28 cellular contexts compared by ENCODE assay signal in genomic region chr3:126531051-126531330, GRCh38. TPM values are rescaled to one million over a fixed set of nuclear protein-coding genes. Genes with fewer than 3 reads are reported as not detected.
"Had no signal": no experiment of that assay in that cellular context is flagged by ENCODE, and none has a peak within 500 bp of the region (broad histone marks: within the 10 kb centered on the region; RNA-seq: fewer than 3 reads in every experiment).

No MANE protein-coding gene starts in this region.

- DNase-seq: activated CD4-positive, alpha-beta T cell treated with anti-CD3 and anti-CD28 coated beads, Interleukin-2, amount 10 ng/mL, durations not matched to agents 7 days and 5 days; activated CD4-positive, CD25-positive, alpha-beta regulatory T cell treated with anti-CD3 and anti-CD28 coated beads, Interleukin-2, amount 50 U/mL, for 72 hours; activated CD8-positive, alpha-beta memory T cell treated with anti-CD3 and anti-CD28 coated beads, Interleukin-2, amount 10 ng/mL, durations not matched to agents 7 days and 5 days; activated CD8-positive, alpha-beta T cell treated with anti-CD3 and anti-CD28 coated beads for 36 hours; activated gamma-delta T cell treated with Interleukin-2 at 50 U/mL for 16 hours; activated T-cell treated with anti-CD3 and anti-CD28 coated beads for 4 hours; brain microvascular endothelial cell; colonic mucosa; heart right ventricle; left colon; midbrain; stimulated activated CD4-positive, alpha-beta T cell treated with anti-CD3 and anti-CD28 coated beads, Interleukin-12 subunit alpha, Interleukin-12 subunit beta, amount 100 ng/mL, for 4 hours; stimulated activated CD4-positive, alpha-beta T cell treated with anti-CD3 and anti-CD28 coated beads, Interleukin-4, amount 100 ng/mL, for 4 hours; T-helper 1 cell; thyroid gland; WERI-Rb-1 had no signal

- ATAC-seq: activated CD8-positive, alpha-beta memory T cell treated with anti-CD3 and anti-CD28 coated beads, Interleukin-2, amount 10 ng/mL, durations not matched to agents 7 days and 5 days; activated CD8-positive, alpha-beta T cell treated with anti-CD3 and anti-CD28 coated beads for 36 hours; activated naive CD4-positive, alpha-beta T cell treated with anti-CD3 and anti-CD28 coated beads, Interleukin-2, amount 50 U/mL, for 72 hours had no signal

- H2AFZ ChIP-seq: parathyroid adenoma had no signal

- H3K4me1 ChIP-seq: ascending aorta, colonic mucosa, parathyroid adenoma, thyroid gland had no signal

- H3K4me1 Mint-ChIP-seq: activated CD8-positive, alpha-beta memory T cell treated with anti-CD3 and anti-CD28 coated beads, Interleukin-2, amount 10 ng/mL, durations not matched to agents 7 days and 5 days; central memory CD8-positive, alpha-beta T cell had no signal

- H3K36me3 Mint-ChIP-seq: activated CD8-positive, alpha-beta memory T cell treated with anti-CD3 and anti-CD28 coated beads, Interleukin-2, amount 10 ng/mL, durations not matched to agents 7 days and 5 days; activated naive CD4-positive, alpha-beta T cell treated with anti-CD3 and anti-CD28 coated beads, Interleukin-2, amount 50 U/mL, for 72 hours; natural killer cell treated with Interleukin-12 subunit alpha and Interleukin-12 subunit beta and Interleukin-15 and Interleukin-18, amount 100 ng/mL, for 72 hours had no signal

- H3K4me3 ChIP-seq: adrenal gland, ascending aorta, colonic mucosa, heart right ventricle, thyroid gland had no signal

- H3K9me3 Mint-ChIP-seq: activated CD4-positive, alpha-beta T cell treated with anti-CD3 and anti-CD28 coated beads, Interleukin-2, amount 10 ng/mL, durations not matched to agents 7 days and 5 days; activated CD8-positive, alpha-beta T cell treated with anti-CD3 and anti-CD28 coated beads for 36 hours; activated naive CD4-positive, alpha-beta T cell treated with anti-CD3 and anti-CD28 coated beads, Interleukin-2, amount 50 U/mL, for 72 hours; activated T-helper 1 cell treated with anti-CD3 and anti-CD28 coated beads, Interleukin-12 subunit alpha, Interleukin-12 subunit beta, Interleukin-2, Interleukin-4 antibody, amounts not matched to agents 30 ng/mL and 10 ng/mL and 1 ng/mL, durations not matched to agents 14 hours and 24 hours and 36 hours; central memory CD8-positive, alpha-beta T cell; natural killer cell treated with Interleukin-12 subunit alpha and Interleukin-12 subunit beta and Interleukin-15 and Interleukin-18, amount 100 ng/mL, for 72 hours; stimulated activated naive CD8-positive, alpha-beta T cell treated with anti-CD3 and anti-CD28 coated beads, Interleukin-15, Interleukin-2, amounts not matched to agents 100 ng/mL and 50 ng/mL, for 24 hours had no signal

- H3K4me3 Mint-ChIP-seq: activated CD4-positive, alpha-beta T cell treated with anti-CD3 and anti-CD28 coated beads, Interleukin-2, amount 10 ng/mL, durations not matched to agents 7 days and 5 days; activated CD8-positive, alpha-beta memory T cell treated with anti-CD3 and anti-CD28 coated beads, Interleukin-2, amount 10 ng/mL, durations not matched to agents 7 days and 5 days; activated CD8-positive, alpha-beta T cell treated with anti-CD3 and anti-CD28 coated beads for 36 hours; activated T-helper 1 cell treated with anti-CD3 and anti-CD28 coated beads, Interleukin-12 subunit alpha, Interleukin-12 subunit beta, Interleukin-2, Interleukin-4 antibody, amounts not matched to agents 30 ng/mL and 10 ng/mL and 1 ng/mL, durations not matched to agents 14 hours and 24 hours and 36 hours; central memory CD8-positive, alpha-beta T cell; stimulated activated naive CD8-positive, alpha-beta T cell treated with anti-CD3 and anti-CD28 coated beads, Interleukin-15, Interleukin-2, amounts not matched to agents 100 ng/mL and 50 ng/mL, for 24 hours had no signal

- H3K27me3 ChIP-seq: adrenal gland, ascending aorta, colonic mucosa, heart right ventricle, thyroid gland had no signal

- H3K36me3 ChIP-seq: adrenal gland, ascending aorta, brain microvascular endothelial cell, colonic mucosa, heart right ventricle, thyroid gland, WERI-Rb-1 had no signal

- H3K27ac ChIP-seq: ascending aorta, brain microvascular endothelial cell, colonic mucosa, parathyroid adenoma, thyroid gland, WERI-Rb-1 had no signal

- H3K9ac ChIP-seq: parathyroid adenoma had no signal

- H3K27ac Mint-ChIP-seq: activated CD8-positive, alpha-beta memory T cell treated with anti-CD3 and anti-CD28 coated beads, Interleukin-2, amount 10 ng/mL, durations not matched to agents 7 days and 5 days; activated CD8-positive, alpha-beta T cell treated with anti-CD3 and anti-CD28 coated beads for 36 hours; activated naive CD4-positive, alpha-beta T cell treated with anti-CD3 and anti-CD28 coated beads, Interleukin-2, amount 50 U/mL, for 72 hours; activated T-helper 1 cell treated with anti-CD3 and anti-CD28 coated beads, Interleukin-12 subunit alpha, Interleukin-12 subunit beta, Interleukin-2, Interleukin-4 antibody, amounts not matched to agents 30 ng/mL and 10 ng/mL and 1 ng/mL, durations not matched to agents 14 hours and 24 hours and 36 hours; stimulated activated naive CD8-positive, alpha-beta T cell treated with anti-CD3 and anti-CD28 coated beads, Interleukin-15, Interleukin-2, amounts not matched to agents 100 ng/mL and 50 ng/mL, for 24 hours had no signal

- H3K9me3 ChIP-seq: adrenal gland, ascending aorta, colonic mucosa, heart right ventricle, thyroid gland had no signal

RNA-seq across cellular contexts. Expression of gene CHST13, which starts 7.0 kb away (rescaled TPM):
- total RNA-seq: activated CD4-positive, alpha-beta T cell treated with anti-CD3 and anti-CD28 coated beads, Interleukin-2, amount 10 ng/mL, durations not matched to agents 7 days and 5 days; activated CD8-positive, alpha-beta memory T cell treated with anti-CD3 and anti-CD28 coated beads, Interleukin-2, amount 10 ng/mL, durations not matched to agents 7 days and 5 days; activated CD8-positive, alpha-beta T cell treated with anti-CD3 and anti-CD28 coated beads for 36 hours; activated naive CD4-positive, alpha-beta T cell treated with anti-CD3 and anti-CD28 coated beads, Interleukin-2, amount 50 U/mL, for 72 hours; activated T-helper 1 cell treated with anti-CD3 and anti-CD28 coated beads, Interleukin-12 subunit alpha, Interleukin-12 subunit beta, Interleukin-2, Interleukin-4 antibody, amounts not matched to agents 30 ng/mL and 10 ng/mL and 1 ng/mL, durations not matched to agents 14 hours and 24 hours and 36 hours; ascending aorta; fibroblast of villous mesenchyme had no signal
- polyA plus RNA-seq: keratinocyte had no signal

RNA-seq across cellular contexts. Expression of gene UROC1, which starts 13.4 kb away (rescaled TPM):
- total RNA-seq: activated CD4-positive, alpha-beta T cell treated with anti-CD3 and anti-CD28 coated beads, Interleukin-2, amount 10 ng/mL, durations not matched to agents 7 days and 5 days; activated CD8-positive, alpha-beta memory T cell treated with anti-CD3 and anti-CD28 coated beads, Interleukin-2, amount 10 ng/mL, durations not matched to agents 7 days and 5 days; activated CD8-positive, alpha-beta T cell treated with anti-CD3 and anti-CD28 coated beads for 36 hours; activated naive CD4-positive, alpha-beta T cell treated with anti-CD3 and anti-CD28 coated beads, Interleukin-2, amount 50 U/mL, for 72 hours; activated T-helper 1 cell treated with anti-CD3 and anti-CD28 coated beads, Interleukin-12 subunit alpha, Interleukin-12 subunit beta, Interleukin-2, Interleukin-4 antibody, amounts not matched to agents 30 ng/mL and 10 ng/mL and 1 ng/mL, durations not matched to agents 14 hours and 24 hours and 36 hours; ascending aorta; colonic mucosa; epithelial cell of proximal tubule; fibroblast of villous mesenchyme; heart right ventricle; left colon; natural killer cell treated with Interleukin-12 subunit alpha and Interleukin-12 subunit beta and Interleukin-15 and Interleukin-18, amount 100 ng/mL, for 72 hours; thyroid gland; urinary bladder had no signal
- polyA plus RNA-seq: keratinocyte had no signal

RNA-seq across cellular contexts. Expression of gene C3orf22, which starts 27.7 kb away (rescaled TPM):
- total RNA-seq: activated CD4-positive, alpha-beta T cell treated with anti-CD3 and anti-CD28 coated beads, Interleukin-2, amount 10 ng/mL, durations not matched to agents 7 days and 5 days; activated CD8-positive, alpha-beta memory T cell treated with anti-CD3 and anti-CD28 coated beads, Interleukin-2, amount 10 ng/mL, durations not matched to agents 7 days and 5 days; activated CD8-positive, alpha-beta T cell treated with anti-CD3 and anti-CD28 coated beads for 36 hours; activated naive CD4-positive, alpha-beta T cell treated with anti-CD3 and anti-CD28 coated beads, Interleukin-2, amount 50 U/mL, for 72 hours; activated T-helper 1 cell treated with anti-CD3 and anti-CD28 coated beads, Interleukin-12 subunit alpha, Interleukin-12 subunit beta, Interleukin-2, Interleukin-4 antibody, amounts not matched to agents 30 ng/mL and 10 ng/mL and 1 ng/mL, durations not matched to agents 14 hours and 24 hours and 36 hours; adrenal gland; ascending aorta; colonic mucosa; epithelial cell of proximal tubule; fibroblast of villous mesenchyme; left colon; natural killer cell treated with Interleukin-12 subunit alpha and Interleukin-12 subunit beta and Interleukin-15 and Interleukin-18, amount 100 ng/mL, for 72 hours; thyroid gland; urinary bladder had no signal
- polyA plus RNA-seq: adrenal gland, heart right ventricle, keratinocyte, urinary bladder had no signal
